Comparison of ENCODE assay signal across 3 cellular contexts in the genomic region with DNA sequence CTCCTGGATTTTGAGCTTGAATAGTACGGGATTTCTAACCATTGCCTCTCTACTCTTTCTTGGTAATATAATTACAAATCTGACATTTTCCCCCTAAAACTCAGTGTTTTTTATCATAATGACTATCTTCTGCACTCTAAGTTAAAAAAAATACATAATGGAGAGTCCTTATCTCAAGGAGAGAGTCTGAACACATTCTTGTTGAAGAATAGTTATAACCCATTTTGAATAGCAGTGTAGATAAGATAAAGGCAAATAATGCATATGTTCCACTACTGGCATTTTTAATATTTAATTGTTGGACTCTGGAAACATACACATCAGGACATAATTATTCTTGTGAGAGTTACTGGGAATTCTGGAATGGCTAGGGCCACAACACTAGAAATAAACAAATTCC.
"Had no signal": no experiment of that assay in that cellular context is flagged by ENCODE, and none has a peak within 500 bp of the region (broad histone marks: within the 10 kb centered on the region; RNA-seq: fewer than 3 reads in every experiment).

No MANE protein-coding gene starts in this region.

- ATAC-seq: GM12878 had no signal

- H3K4me3 ChIP-seq: GM12878 had no signal

- DNase-seq: GDM1, GF-D8 had no signal
